ENCODE assay signal across 8 cellular contexts in the genomic region with DNA sequence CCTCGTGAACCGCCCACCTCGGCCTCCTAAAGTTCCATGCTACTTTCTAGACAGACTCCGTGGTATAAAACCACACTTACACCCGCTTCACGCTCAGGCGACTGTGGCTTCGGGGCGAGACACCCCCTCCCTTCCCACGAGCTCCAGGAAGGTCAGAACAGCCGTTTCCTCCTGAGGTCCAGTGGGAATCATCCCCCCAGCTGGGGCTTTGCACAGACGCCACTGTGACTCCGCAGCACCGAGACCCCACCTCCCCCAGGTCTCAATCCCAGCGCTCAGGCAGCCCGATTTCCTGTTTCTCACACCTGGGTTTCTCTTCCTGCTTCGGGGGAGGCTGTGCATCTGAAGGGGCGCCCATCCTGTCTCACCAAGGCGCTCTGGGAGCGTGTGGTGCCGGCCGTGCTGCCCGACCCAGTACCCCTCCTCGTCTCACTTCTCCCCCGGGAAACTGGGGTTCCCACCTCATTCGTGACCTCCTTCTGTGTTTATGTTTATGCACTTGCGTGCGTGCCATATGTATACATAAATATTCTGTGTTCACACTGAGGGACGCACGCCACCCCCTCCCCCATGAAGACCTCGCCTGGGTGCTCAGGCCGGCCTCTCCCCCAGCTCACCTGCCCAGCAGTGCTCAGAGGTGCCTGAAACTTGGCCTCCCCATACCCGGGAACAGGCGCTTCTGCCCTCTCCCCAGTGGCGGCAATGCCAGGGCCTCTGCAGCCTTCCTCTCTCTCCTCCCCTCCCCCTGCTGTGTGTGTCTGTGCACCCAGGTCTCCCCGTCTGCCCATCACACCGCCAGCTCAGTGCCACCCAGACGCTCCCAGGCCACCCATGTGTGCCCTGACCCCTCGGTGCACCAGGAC.
A peak's percentile ranks its signal among the peaks of the same experiment; 100 is the strongest.
DNase-seq lines count a peak whose midpoint lies in the region; ATAC-seq and TF ChIP-seq lines count a peak whose summit lies in the region.

No MANE protein-coding gene starts in this region.

- H3K27ac Mint-ChIP-seq in nephron, result peak overlapping the region in 2 of 3 experiments; percentile 22 to 91

- H3K4me1 Mint-ChIP-seq in nephron, result no peaks in the 10 kb centered on the region

- peak; percentile 22 for DNase-seq in D341Med (ENCODE audit: low spot score)
- DNase-seq in NAMALWA (ENCODE audit: low spot score), result peak; percentile 88
- peak; percentile 49 for DNase-seq in activated gamma-delta T cell treated with Interleukin-2 at 50 U/mL for 16 hours
- no peak for DNase-seq in DMS153 treated with DMSO at 0.1 percent for 48 hours (lab: John Stamatoyannopoulos, UW; ENCODE audit: unreplicated experiment)
- no peak for DNase-seq in NCI-H1417 treated with DMSO at 0.1 percent for 48 hours (lab: John Stamatoyannopoulos, UW)
- no peak for DNase-seq in epidermal melanocyte (ENCODE audit: insufficient read length, low spot score)

- TF ChIP-seq CTCF in nephron (IDR thresholded peaks at IDR 0.05; ENCODE audit: unreplicated experiment in 3 of 3), result no peak

- no peaks in the 10 kb centered on the region for H3K9me3 Mint-ChIP-seq in nephron

- no peaks in the 10 kb centered on the region for H3K27me3 Mint-ChIP-seq in nephron (ENCODE audit: low read depth)

- peak overlapping the region in 1 of 3 experiments; percentile 25 for H3K4me3 Mint-ChIP-seq in nephron

- ATAC-seq in GM21528 (IDR thresholded peaks at IDR 0.05; ENCODE audit: low FRiP score, unreplicated experiment), result peak; percentile 76

- H3K36me3 Mint-ChIP-seq in nephron (ENCODE audit: low read depth), result peaks cover 13% of the 10 kb centered on the region

Comparison
In these comparisons a context has a peak if more than half of its experiments do, and no peak if none do; other contexts are left out.
1. DNase-seq: peak in D341Med (single experiment), NAMALWA (single experiment) and activated gamma-delta T cell treated with Interleukin-2 at 50 U/mL for 16 hours (single experiment); none in DMS153 treated with DMSO at 0.1 percent for 48 hours (single experiment), NCI-H1417 treated with DMSO at 0.1 percent for 48 hours (single experiment) and epidermal melanocyte (single experiment).